Comparison of ENCODE assay signal across 23 cellular contexts in genomic region chr11:28132541-28132940, GRCh38.
"Had no signal": no experiment of that assay in that cellular context is flagged by ENCODE, and none has a peak within 500 bp of the region (broad histone marks: within the 10 kb centered on the region; RNA-seq: fewer than 3 reads in every experiment).

No MANE protein-coding gene starts in this region.

- H3K27ac ChIP-seq: gastrocnemius medialis, right lobe of liver, transverse colon had no signal

- H3K4me3 ChIP-seq: gastrocnemius medialis, mucosa of descending colon, right lobe of liver, smooth muscle cell, transverse colon had no signal

- DNase-seq: activated CD4-positive, alpha-beta T cell treated with anti-CD3 and anti-CD28 coated beads, Interleukin-2, amount 50 U/mL, for 4 hours; activated CD8-positive, alpha-beta memory T cell treated with anti-CD3 and anti-CD28 coated beads for 24 hours; activated CD8-positive, alpha-beta memory T cell treated with anti-CD3 and anti-CD28 coated beads, Interleukin-2, amount 50 U/mL, for 4 hours; activated naive CD4-positive, alpha-beta T cell; activated T-cell treated with anti-CD3 and anti-CD28 coated beads, Interleukin-2, amount 50 U/mL, for 4 hours; amygdala; cerebellar nuclear complex; effector CD4-positive, alpha-beta T cell; gastrocnemius medialis; hippocampal formation; left cardiac atrium; mesenchymal stem cell; mucosa of descending colon; nucleus accumbens; right lobe of liver; stimulated activated CD4-positive, alpha-beta T cell treated with anti-CD3 and anti-CD28 coated beads, Interleukin-15, amount 100 ng/mL, for 24 hours; stimulated activated CD4-positive, alpha-beta T cell treated with anti-CD3 and anti-CD28 coated beads, Interleukin-2, amount 100 ng/mL, for 48 hours; stimulated activated CD8-positive, alpha-beta memory T cell treated with anti-CD3 and anti-CD28 coated beads, Interleukin-4, amount 100 ng/mL, for 48 hours; stimulated activated naive B cell treated with anti-CD40 and anti-IgM and Interleukin-4, amounts not matched to agents 10 μg/mL and 1 μg/mL and 100 μg/mL, for 72 hours; T-cell; transverse colon had no signal

- H3K27me3 ChIP-seq: gastrocnemius medialis, right lobe of liver, transverse colon had no signal

- H3K36me3 ChIP-seq: transverse colon had no signal

- FAIRE-seq: urothelium cell line had no signal

- ATAC-seq: activated T-cell treated with anti-CD3 and anti-CD28 coated beads, Interleukin-2, amount 50 U/mL, for 4 hours; gastrocnemius medialis; left cardiac atrium; mucosa of descending colon; right lobe of liver; stimulated activated naive B cell treated with anti-CD40 and anti-IgM and Interleukin-4, amounts not matched to agents 10 μg/mL and 1 μg/mL and 100 μg/mL, for 72 hours; T-cell had no signal

- H3K4me1 ChIP-seq: gastrocnemius medialis, right lobe of liver, transverse colon had no signal

- H3K9me3 ChIP-seq: gastrocnemius medialis, right lobe of liver, transverse colon had no signal
